ENCODE assay signal across 10 cellular contexts in genomic region chr5:36950586-36951457, GRCh38.
DNase-seq lines count a peak whose midpoint lies in the region; ATAC-seq and TF ChIP-seq lines count a peak whose summit lies in the region.
"Had no signal": no experiment of that assay in that cellular context is flagged by ENCODE, and none has a peak within 500 bp of the region (broad histone marks: within the 10 kb centered on the region; RNA-seq: fewer than 3 reads in every experiment).

No MANE protein-coding gene starts in this region.

- peaks cover 24 to 45% of the 10 kb centered on the region in 2 donors for H3K4me1 Mint-ChIP-seq in stimulated activated naive B cell treated with anti-CD40 and anti-IgM and Interleukin-4, amounts not matched to agents 10 μg/mL and 1 μg/mL and 100 μg/mL, for 72 hours

- H3K36me3 ChIP-seq in SK-N-SH (replicated peaks in 1 of 2; ENCODE audit: control insufficient read depth in 1 of 2, insufficient read depth in 2 of 2, low read length in 1 of 2) = peaks cover 7 to 14% of the 10 kb centered on the region in 2 experiments

- peak in 1 of 2 donors; percentile 29 for ATAC-seq in stimulated activated naive B cell treated with anti-CD40 and anti-IgM and Interleukin-4, amounts not matched to agents 10 μg/mL and 1 μg/mL and 100 μg/mL, for 72 hours (replicated peaks)
- ATAC-seq: activated naive CD4-positive, alpha-beta T cell treated with anti-CD3 and anti-CD28 coated beads, Interleukin-2, amount 50 U/mL, for 72 hours had no signal

- peaks cover 25% of the 10 kb centered on the region for H3F3A ChIP-seq in SK-N-SH (replicated peaks; ENCODE audit: insufficient read depth)

- CTCF ChIA-PET in SK-N-SH (lab: Yijun Ruan, JAX) = no interaction called here

- peak overlapping the region in 1 of 2 experiments; percentile 59; a peak in 3 of 4 replicates for H3K27ac ChIP-seq in SK-N-SH (ENCODE audit: low read depth in 2 of 2, low read length in 1 of 2)

- H4K20me1 ChIP-seq in SK-N-SH (ENCODE audit: insufficient read depth) = peaks cover 56% of the 10 kb centered on the region

- H3K4me2 ChIP-seq in SK-N-SH = peak overlapping the region; percentile 56

- no peaks in the 10 kb centered on the region for H3K9me3 Mint-ChIP-seq in stimulated activated naive B cell treated with anti-CD40 and anti-IgM and Interleukin-4, amounts not matched to agents 10 μg/mL and 1 μg/mL and 100 μg/mL, for 72 hours
- H3K9me3 Mint-ChIP-seq: activated CD4-positive, alpha-beta T cell treated with anti-CD3 and anti-CD28 coated beads, Interleukin-2, amount 10 ng/mL, durations not matched to agents 24 days and 14 days; activated naive CD4-positive, alpha-beta T cell treated with anti-CD3 and anti-CD28 coated beads, Interleukin-2, amount 50 U/mL, for 72 hours had no signal

- peaks cover 5 to 49% of the 10 kb centered on the region in 2 experiments; a peak in 2 of 4 replicates for H3K4me1 ChIP-seq in SK-N-SH (ENCODE audit: control insufficient read depth in 1 of 2, insufficient read depth in 2 of 2, low read depth in 1 of 2, low read length in 1 of 2)

- H3K79me2 ChIP-seq in SK-N-SH (ENCODE audit: insufficient read depth) = peaks cover 91% of the 10 kb centered on the region

- H3K27me3 ChIP-seq in SK-N-SH (ENCODE audit: insufficient read depth) = no peaks in the 10 kb centered on the region

- peaks cover 1 to 4% of the 10 kb centered on the region in 2 donors for H3K36me3 Mint-ChIP-seq in stimulated activated naive B cell treated with anti-CD40 and anti-IgM and Interleukin-4, amounts not matched to agents 10 μg/mL and 1 μg/mL and 100 μg/mL, for 72 hours
- H3K36me3 Mint-ChIP-seq: activated naive CD4-positive, alpha-beta T cell treated with anti-CD3 and anti-CD28 coated beads, Interleukin-2, amount 50 U/mL, for 72 hours had no signal

- TF ChIP-seq RAD21 in SK-N-SH (IDR thresholded peaks at IDR 0.05; ENCODE audit: low read length) = no peak

- TF ChIP-seq CTCF in SK-N-SH (IDR thresholded peaks at IDR 0.05) (no peak), fibroblast of villous mesenchyme (IDR thresholded peaks at IDR 0.05; ENCODE audit: insufficient read depth, low read depth, low read length) (no peak)

- POLR2A ChIA-PET in SK-N-SH (lab: Yijun Ruan, JAX) = no interaction called here

- H3K4me3 ChIP-seq in SK-N-SH (ENCODE audit: low read depth in 2 of 2, low read length in 1 of 2) (peak overlapping the region; percentile 3 to 36; a peak in 3 of 4 replicates), fibroblast of villous mesenchyme (ENCODE audit: low read depth, low read length) (no peak overlapping the region)

- DNase-seq in NOMO-1 treated with DMSO at 0.1 percent for 48 hours (lab: John Stamatoyannopoulos, UW; ENCODE audit: unreplicated experiment) = peak; percentile 22
- DNase-seq in NOMO-1 treated with dmso at 0.1 percent for 144 hours (lab: John Stamatoyannopoulos, UW; ENCODE audit: unreplicated experiment) = no peak
- DNase-seq in SK-N-SH = no peak
- DNase-seq in fibroblast of villous mesenchyme (ENCODE audit: low read depth) = peak; percentile 69
- no peak for DNase-seq in stimulated activated naive B cell treated with anti-CD40 and anti-IgM and Interleukin-4, amounts not matched to agents 10 μg/mL and 1 μg/mL and 100 μg/mL, for 72 hours
- no peak for DNase-seq in NCI-H1694 treated with DMSO at 0.1 percent for 48 hours (lab: John Stamatoyannopoulos, UW)
- DNase-seq in NCI-H2171 (lab: John Stamatoyannopoulos, UW) = no peak
- no peak for DNase-seq in germinal center (ENCODE audit: low spot score)
- DNase-seq: activated CD4-positive, alpha-beta T cell treated with anti-CD3 and anti-CD28 coated beads, Interleukin-2, amount 10 ng/mL, durations not matched to agents 24 days and 14 days had no signal

- no peaks in the 10 kb centered on the region for H3K9me2 ChIP-seq in SK-N-SH

- no peak for TF ChIP-seq EP300 in SK-N-SH (IDR thresholded peaks at IDR 0.05; ENCODE audit: borderline replicate concordance in 1 of 2, low read depth in 1 of 2, low read length in 1 of 2)

- no peak overlapping the region; the same call in 1 of the 2 replicates for H3K9ac ChIP-seq in SK-N-SH

- H3K4me3 Mint-ChIP-seq in stimulated activated naive B cell treated with anti-CD40 and anti-IgM and Interleukin-4, amounts not matched to agents 10 μg/mL and 1 μg/mL and 100 μg/mL, for 72 hours = no peak overlapping the region
- H3K4me3 Mint-ChIP-seq: activated CD4-positive, alpha-beta T cell treated with anti-CD3 and anti-CD28 coated beads, Interleukin-2, amount 10 ng/mL, durations not matched to agents 24 days and 14 days had no signal

- no peaks in the 10 kb centered on the region for H3K9me3 ChIP-seq in SK-N-SH

- peak overlapping the region; percentile 20 for H3K27ac Mint-ChIP-seq in stimulated activated naive B cell treated with anti-CD40 and anti-IgM and Interleukin-4, amounts not matched to agents 10 μg/mL and 1 μg/mL and 100 μg/mL, for 72 hours
- H3K27ac Mint-ChIP-seq: activated CD4-positive, alpha-beta T cell treated with anti-CD3 and anti-CD28 coated beads, Interleukin-2, amount 10 ng/mL, durations not matched to agents 24 days and 14 days; activated naive CD4-positive, alpha-beta T cell treated with anti-CD3 and anti-CD28 coated beads, Interleukin-2, amount 50 U/mL, for 72 hours had no signal

- H2AFZ ChIP-seq in SK-N-SH (ENCODE audit: low read depth) = no peak overlapping the region

- no peaks in the 10 kb centered on the region for H3K27me3 Mint-ChIP-seq in stimulated activated naive B cell treated with anti-CD40 and anti-IgM and Interleukin-4, amounts not matched to agents 10 μg/mL and 1 μg/mL and 100 μg/mL, for 72 hours
- H3K27me3 Mint-ChIP-seq: activated CD4-positive, alpha-beta T cell treated with anti-CD3 and anti-CD28 coated beads, Interleukin-2, amount 10 ng/mL, durations not matched to agents 24 days and 14 days had no signal

- 53% methylated on average over 5 of the region's 5 CpGs for WGBS in SK-N-SH (ENCODE audit: low lambda C conversion rate)

TF ChIP-seq in SK-N-SH, 30 proteins besides CTCF, POLR2A, EP300 and RAD21 (continues in another document):
- TF ChIP-seq ELF1 (IDR thresholded peaks at IDR 0.05) = no peak
- TF ChIP-seq JUND (IDR thresholded peaks at IDR 0.05) = peak; percentile 50; the same call in 1 of the 2 replicates
- TF ChIP-seq YY1 (IDR thresholded peaks at IDR 0.05; ENCODE audit: low read depth) = no peak
- TF ChIP-seq TAF1 (IDR thresholded peaks at IDR 0.05; ENCODE audit: borderline replicate concordance, low read depth, low read length) = no peak
- TF ChIP-seq CHD2 (IDR thresholded peaks at IDR 0.05; ENCODE audit: low read length, partially characterized antibody) = no peak
- no peak for TF ChIP-seq FOXJ3 (CRISPR knock-in tag; IDR thresholded peaks at IDR 0.05)
- TF ChIP-seq, protein P1, sequence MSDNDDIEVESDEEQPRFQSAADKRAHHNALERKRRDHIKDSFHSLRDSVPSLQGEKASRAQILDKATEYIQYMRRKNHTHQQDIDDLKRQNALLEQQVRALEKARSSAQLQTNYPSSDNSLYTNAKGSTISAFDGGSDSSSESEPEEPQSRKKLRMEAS (IDR thresholded peaks at IDR 0.05; ENCODE audit: low read depth) = no peak
- TF ChIP-seq REST (IDR thresholded peaks at IDR 0.05; ENCODE audit: low read depth, low read length) = no peak
- TF ChIP-seq FOSL2 (IDR thresholded peaks at IDR 0.05; ENCODE audit: borderline replicate concordance, low read depth) = peak; percentile 28; the same call in 1 of the 2 replicates
- TF ChIP-seq MEF2A (IDR thresholded peaks at IDR 0.05; ENCODE audit: borderline replicate concordance, low read depth) = no peak
- TF ChIP-seq, protein P2, sequence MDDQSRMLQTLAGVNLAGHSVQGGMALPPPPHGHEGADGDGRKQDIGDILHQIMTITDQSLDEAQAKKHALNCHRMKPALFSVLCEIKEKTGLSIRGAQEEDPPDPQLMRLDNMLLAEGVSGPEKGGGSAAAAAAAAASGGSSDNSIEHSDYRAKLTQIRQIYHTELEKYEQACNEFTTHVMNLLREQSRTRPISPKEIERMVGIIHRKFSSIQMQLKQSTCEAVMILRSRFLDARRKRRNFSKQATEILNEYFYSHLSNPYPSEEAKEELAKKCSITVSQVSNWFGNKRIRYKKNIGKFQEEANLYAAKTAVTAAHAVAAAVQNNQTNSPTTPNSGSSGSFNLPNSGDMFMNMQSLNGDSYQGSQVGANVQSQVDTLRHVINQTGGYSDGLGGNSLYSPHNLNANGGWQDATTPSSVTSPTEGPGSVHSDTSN (IDR thresholded peaks at IDR 0.05) = peak; percentile 56
- no peak for TF ChIP-seq GATA2 (CRISPR knock-in tag; IDR thresholded peaks at IDR 0.05)
- TF ChIP-seq RCOR1 (IDR thresholded peaks at IDR 0.05; ENCODE audit: low read length) = no peak
- TF ChIP-seq FOXM1 (IDR thresholded peaks at IDR 0.05; ENCODE audit: low read depth) = no peak
- TF ChIP-seq POLR2AphosphoS5 (IDR thresholded peaks at IDR 0.05; ENCODE audit: low read depth, low read length) = no peak

Comparison
In these comparisons a context has a peak if more than half of its experiments do, and no peak if none do; other contexts are left out.
1. DNase-seq: peak in NOMO-1 treated with DMSO at 0.1 percent for 48 hours (single experiment) and fibroblast of villous mesenchyme (single experiment); none in NOMO-1 treated with dmso at 0.1 percent for 144 hours (single experiment), SK-N-SH (single experiment), stimulated activated naive B cell treated with anti-CD40 and anti-IgM and Interleukin-4, amounts not matched to agents 10 μg/mL and 1 μg/mL and 100 μg/mL, for 72 hours (single experiment), NCI-H1694 treated with DMSO at 0.1 percent for 48 hours (single experiment), NCI-H2171 (single experiment) and germinal center (single experiment).